Comparison of ENCODE assay signal across 8 cellular contexts in the genomic region with DNA sequence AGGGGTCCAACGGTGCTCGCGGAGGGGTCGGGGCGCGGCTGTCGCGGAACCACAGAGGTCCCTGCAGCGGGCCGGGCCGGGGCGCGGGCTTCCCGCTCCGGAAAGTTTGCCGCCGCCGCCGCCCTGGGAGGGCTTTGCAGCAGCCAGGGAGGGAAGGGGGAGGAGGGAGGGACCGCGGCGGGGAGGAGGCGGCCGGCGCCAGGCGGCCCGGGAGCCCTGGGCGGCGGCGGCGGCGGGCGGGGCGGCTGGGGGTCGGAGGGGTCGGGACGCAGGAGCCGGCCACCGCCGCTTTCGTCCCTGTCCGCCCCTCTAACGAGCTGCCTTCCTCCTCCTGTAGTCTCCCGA. TPM values are rescaled to one million over a fixed set of nuclear protein-coding genes. Genes with fewer than 3 reads are reported as not detected.
DNase-seq lines count a peak whose midpoint lies in the region; ATAC-seq, FAIRE-seq and TF ChIP-seq lines count a peak whose summit lies in the region.

No MANE protein-coding gene starts in this region.

- H3K9ac ChIP-seq in astrocyte (ENCODE audit: low read length) = no peak overlapping the region

- no peaks in the 10 kb centered on the region for H3K36me3 Mint-ChIP-seq in astrocyte (ENCODE audit: low read depth, unreplicated experiment)

- no peak overlapping the region for H3K27ac Mint-ChIP-seq in astrocyte (ENCODE audit: unreplicated experiment)

- no peaks in the 10 kb centered on the region for H3K4me1 Mint-ChIP-seq in astrocyte (ENCODE audit: low read depth, unreplicated experiment)

- peaks cover 16% of the 10 kb centered on the region for H3K27me3 ChIP-seq in astrocyte (ENCODE audit: insufficient read depth, low read length)
- H3K27me3 ChIP-seq in tibial artery = peaks cover 0 to 71% of the 10 kb centered on the region in 2 donors

- H4K20me1 ChIP-seq in astrocyte (ENCODE audit: insufficient read depth, low read length) = peaks cover 10% of the 10 kb centered on the region

- H3K79me2 ChIP-seq in astrocyte (ENCODE audit: insufficient read depth, low read length) = no peaks in the 10 kb centered on the region

- H3K4me2 ChIP-seq in astrocyte (ENCODE audit: low read length) = peak overlapping the region; percentile 82

- peak; percentile 17 for ATAC-seq in left lobe of liver
- no peak for ATAC-seq in HG03439 (IDR thresholded peaks at IDR 0.05; ENCODE audit: unreplicated experiment)
- no peak for ATAC-seq in HG03378 (IDR thresholded peaks at IDR 0.05; ENCODE audit: unreplicated experiment)

- H3K4me3 Mint-ChIP-seq in astrocyte (ENCODE audit: unreplicated experiment) = no peak overlapping the region

- no peaks in the 10 kb centered on the region for H3K9me3 ChIP-seq in astrocyte (ENCODE audit: insufficient read depth, low read depth, low read length)
- no peaks in the 10 kb centered on the region for H3K9me3 ChIP-seq in tibial artery

- H3K27ac ChIP-seq in astrocyte (ENCODE audit: low read depth, low read length) = no peak overlapping the region
- H3K27ac ChIP-seq in tibial artery = no peak overlapping the region

- no peak overlapping the region for H2AFZ ChIP-seq in astrocyte (ENCODE audit: low read depth, low read length)

- TF ChIP-seq CTCF in astrocyte (IDR thresholded peaks at IDR 0.05; ENCODE audit: insufficient read depth, low read depth, low read length) (no peak), tibial artery (IDR thresholded peaks at IDR 0.05) (no peak)

- FAIRE-seq in astrocyte (lab: Jason Lieb, UNC) = no peak

- H3K36me3 ChIP-seq in astrocyte (ENCODE audit: insufficient read depth, low read length) (no peaks in the 10 kb centered on the region), tibial artery (no peaks in the 10 kb centered on the region)

- peak overlapping the region; percentile 28 for H3K4me3 ChIP-seq in astrocyte (ENCODE audit: insufficient read depth, low read depth, low read length)
- peak overlapping the region; percentile 44 to 58 for H3K4me3 ChIP-seq in tibial artery

- H3K4me1 ChIP-seq in astrocyte (ENCODE audit: insufficient read depth, low read length) (no peaks in the 10 kb centered on the region), tibial artery (peaks cover 0 to 24% (median 17%) of the 10 kb centered on the region in 4 donors)

- no peaks in the 10 kb centered on the region for H3K9me3 Mint-ChIP-seq in astrocyte (ENCODE audit: unreplicated experiment)

- intact Hi-C loops in tibial artery (cut with DNase I; ENCODE audit: low total_unique reads) = loop anchor here (5.0 kb wide), 1 partner anchor 699 kb away; no protein-coding TSS in a partner anchor

- peaks cover 25% of the 10 kb centered on the region for H3K27me3 Mint-ChIP-seq in astrocyte (ENCODE audit: low read depth, unreplicated experiment)

- peak; percentile 67 for DNase-seq in GM19240 (ENCODE audit: insufficient read length, low spot score)
- DNase-seq in NCI-H69 (lab: John Stamatoyannopoulos, UW) = peak; percentile 37
- DNase-seq in astrocyte (ENCODE audit: low read depth) = no peak
- peak; percentile 70 for DNase-seq in left lobe of liver (ENCODE audit: low spot score)
- no peak for DNase-seq in tibial artery
- no peak for DNase-seq in GOT3 (lab: John Stamatoyannopoulos, UW)

RNA-seq across cellular contexts. Expression of a gene that starts 0.4 kb away (rescaled TPM):
- total RNA-seq in astrocyte = 3.6 and 3.9 TPM in 2 replicates
- 48.5 TPM for total RNA-seq in left lobe of liver

Comparison
In these comparisons a context has a peak if more than half of its experiments do, and no peak if none do; other contexts are left out.
1. DNase-seq: peak in GM19240 (single experiment), NCI-H69 (single experiment) and left lobe of liver (single experiment); none in astrocyte (single experiment), tibial artery (0 of 2) and GOT3 (single experiment).
2. RNA of a gene that starts 0.4 kb away (total RNA-seq): 48.5 TPM in left lobe of liver (single experiment); 3.6 to 3.9 TPM in astrocyte; every median in the first group is over 10 times any median in the second.